In the genomic region with DNA sequence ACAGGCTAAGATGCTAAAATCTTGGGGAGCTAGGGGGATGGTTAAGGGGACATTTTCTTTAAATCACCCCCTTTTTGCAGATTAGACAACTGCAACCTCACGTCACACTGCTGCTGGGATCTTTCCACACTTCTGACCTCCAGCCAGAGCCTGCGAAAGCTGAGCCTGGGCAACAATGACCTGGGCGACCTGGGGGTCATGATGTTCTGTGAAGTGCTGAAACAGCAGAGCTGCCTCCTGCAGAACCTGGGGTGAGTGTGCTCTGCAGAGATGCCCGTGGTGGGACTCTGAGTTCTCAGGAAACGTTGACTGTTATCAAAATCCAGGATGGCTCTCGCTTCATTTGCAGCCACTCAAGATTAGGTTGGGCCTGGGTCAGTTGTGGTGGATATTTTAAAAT, we compare ENCODE assay signal across 10 cellular contexts. TPM values are rescaled to one million over a fixed set of nuclear protein-coding genes. Genes with fewer than 3 reads are reported as not detected.
"Had no signal": no experiment of that assay in that cellular context is flagged by ENCODE, and none has a peak within 500 bp of the region (broad histone marks: within the 10 kb centered on the region; RNA-seq: fewer than 3 reads in every experiment).

No MANE protein-coding gene starts in this region.

- H3K9me3 Mint-ChIP-seq: GM23338, HFFc6 had no signal

- ATAC-seq: GM23338, HCT116, HepG2 had no signal

- H3K27me3 Mint-ChIP-seq: IgD-negative memory B cell had no signal

- FAIRE-seq: HepG2 had no signal

- DNase-seq: H7, HFFc6, KBM-7 had no signal

- H3K27ac ChIP-seq: HL-60 had no signal

- H3K27ac Mint-ChIP-seq: GM23338, HFFc6 had no signal

- H3K4me3 Mint-ChIP-seq: GM23338, HFFc6, IgD-negative memory B cell had no signal

RNA-seq across cellular contexts. Expression of gene OR2B11, which starts 13.3 kb away (rescaled TPM):
- total RNA-seq: GM23338, H4, H7, HepG2, HFFc6, HT1080 had no signal

RNA-seq across cellular contexts. Expression of gene NLRP3, which starts 28.6 kb away (rescaled TPM):
- total RNA-seq: HepG2 had no signal
